1 cellular context compared by ENCODE assay signal in genomic region chr2:121346407-121346806, GRCh38.
TF ChIP-seq lines count a peak whose summit lies in the region.

No MANE protein-coding gene starts in this region.

TF ChIP-seq in HepG2, 621 proteins besides CTCF, POLR2A, EP300 and RAD21 (continued from another document):
- TF ChIP-seq, protein P1, sequence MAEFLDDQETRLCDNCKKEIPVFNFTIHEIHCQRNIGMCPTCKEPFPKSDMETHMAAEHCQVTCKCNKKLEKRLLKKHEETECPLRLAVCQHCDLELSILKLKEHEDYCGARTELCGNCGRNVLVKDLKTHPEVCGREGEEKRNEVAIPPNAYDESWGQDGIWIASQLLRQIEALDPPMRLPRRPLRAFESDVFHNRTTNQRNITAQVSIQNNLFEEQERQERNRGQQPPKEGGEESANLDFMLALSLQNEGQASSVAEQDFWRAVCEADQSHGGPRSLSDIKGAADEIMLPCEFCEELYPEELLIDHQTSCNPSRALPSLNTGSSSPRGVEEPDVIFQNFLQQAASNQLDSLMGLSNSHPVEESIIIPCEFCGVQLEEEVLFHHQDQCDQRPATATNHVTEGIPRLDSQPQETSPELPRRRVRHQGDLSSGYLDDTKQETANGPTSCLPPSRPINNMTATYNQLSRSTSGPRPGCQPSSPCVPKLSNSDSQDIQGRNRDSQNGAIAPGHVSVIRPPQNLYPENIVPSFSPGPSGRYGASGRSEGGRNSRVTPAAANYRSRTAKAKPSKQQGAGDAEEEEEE (CRISPR knock-in tag; IDR thresholded peaks at IDR 0.05; ENCODE audit: borderline replicate concordance): no peak
- no peak for TF ChIP-seq XRCC5 (optimal IDR thresholded peaks at IDR 0.05; ENCODE audit: low read length)
- TF ChIP-seq SAP130 (CRISPR knock-in tag; IDR thresholded peaks at IDR 0.05; ENCODE audit: low read depth): no peak
- no peak for TF ChIP-seq ZSCAN29 (CRISPR knock-in tag; conservative IDR thresholded peaks at IDR 0.05)
- no peak for TF ChIP-seq AKAP8 (CRISPR knock-in tag; IDR thresholded peaks at IDR 0.05)
- TF ChIP-seq ZKSCAN8 (CRISPR knock-in tag; IDR thresholded peaks at IDR 0.05; ENCODE audit: borderline replicate concordance): no peak
- TF ChIP-seq, protein P2, sequence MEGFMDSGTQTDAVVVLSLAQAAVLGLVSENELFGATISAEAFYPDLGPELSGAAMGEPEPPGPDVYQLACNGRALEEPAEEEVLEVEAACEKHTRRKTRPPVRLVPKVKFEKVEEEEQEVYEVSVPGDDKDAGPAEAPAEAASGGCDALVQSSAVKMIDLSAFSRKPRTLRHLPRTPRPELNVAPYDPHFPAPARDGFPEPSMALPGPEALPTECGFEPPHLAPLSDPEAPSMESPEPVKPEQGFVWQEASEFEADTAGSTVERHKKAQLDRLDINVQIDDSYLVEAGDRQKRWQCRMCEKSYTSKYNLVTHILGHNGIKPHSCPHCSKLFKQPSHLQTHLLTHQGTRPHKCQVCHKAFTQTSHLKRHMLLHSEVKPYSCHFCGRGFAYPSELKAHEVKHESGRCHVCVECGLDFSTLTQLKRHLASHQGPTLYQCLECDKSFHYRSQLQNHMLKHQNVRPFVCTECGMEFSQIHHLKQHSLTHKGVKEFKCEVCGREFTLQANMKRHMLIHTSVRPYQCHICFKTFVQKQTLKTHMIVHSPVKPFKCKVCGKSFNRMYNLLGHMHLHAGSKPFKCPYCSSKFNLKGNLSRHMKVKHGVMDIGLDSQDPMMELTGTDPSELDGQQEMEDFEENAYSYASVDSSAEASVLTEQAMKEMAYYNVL (CRISPR knock-in tag; IDR thresholded peaks at IDR 0.05; ENCODE audit: borderline replicate concordance): no peak
- TF ChIP-seq, protein P3, sequence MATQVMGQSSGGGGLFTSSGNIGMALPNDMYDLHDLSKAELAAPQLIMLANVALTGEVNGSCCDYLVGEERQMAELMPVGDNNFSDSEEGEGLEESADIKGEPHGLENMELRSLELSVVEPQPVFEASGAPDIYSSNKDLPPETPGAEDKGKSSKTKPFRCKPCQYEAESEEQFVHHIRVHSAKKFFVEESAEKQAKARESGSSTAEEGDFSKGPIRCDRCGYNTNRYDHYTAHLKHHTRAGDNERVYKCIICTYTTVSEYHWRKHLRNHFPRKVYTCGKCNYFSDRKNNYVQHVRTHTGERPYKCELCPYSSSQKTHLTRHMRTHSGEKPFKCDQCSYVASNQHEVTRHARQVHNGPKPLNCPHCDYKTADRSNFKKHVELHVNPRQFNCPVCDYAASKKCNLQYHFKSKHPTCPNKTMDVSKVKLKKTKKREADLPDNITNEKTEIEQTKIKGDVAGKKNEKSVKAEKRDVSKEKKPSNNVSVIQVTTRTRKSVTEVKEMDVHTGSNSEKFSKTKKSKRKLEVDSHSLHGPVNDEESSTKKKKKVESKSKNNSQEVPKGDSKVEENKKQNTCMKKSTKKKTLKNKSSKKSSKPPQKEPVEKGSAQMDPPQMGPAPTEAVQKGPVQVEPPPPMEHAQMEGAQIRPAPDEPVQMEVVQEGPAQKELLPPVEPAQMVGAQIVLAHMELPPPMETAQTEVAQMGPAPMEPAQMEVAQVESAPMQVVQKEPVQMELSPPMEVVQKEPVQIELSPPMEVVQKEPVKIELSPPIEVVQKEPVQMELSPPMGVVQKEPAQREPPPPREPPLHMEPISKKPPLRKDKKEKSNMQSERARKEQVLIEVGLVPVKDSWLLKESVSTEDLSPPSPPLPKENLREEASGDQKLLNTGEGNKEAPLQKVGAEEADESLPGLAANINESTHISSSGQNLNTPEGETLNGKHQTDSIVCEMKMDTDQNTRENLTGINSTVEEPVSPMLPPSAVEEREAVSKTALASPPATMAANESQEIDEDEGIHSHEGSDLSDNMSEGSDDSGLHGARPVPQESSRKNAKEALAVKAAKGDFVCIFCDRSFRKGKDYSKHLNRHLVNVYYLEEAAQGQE (IDR thresholded peaks at IDR 0.05; ENCODE audit: borderline replicate concordance in 1 of 2, low read depth in 1 of 2, low read length in 2 of 2): no peak
- no peak for TF ChIP-seq FOXK2 (IDR thresholded peaks at IDR 0.05)
- TF ChIP-seq TIGD3 (CRISPR knock-in tag; IDR thresholded peaks at IDR 0.05; ENCODE audit: borderline replicate concordance): no peak
- no peak for TF ChIP-seq ASH2L (IDR thresholded peaks at IDR 0.05; ENCODE audit: insufficient read length, low read depth, low read length)
- no peak for TF ChIP-seq ZNF549 (CRISPR knock-in tag; IDR thresholded peaks at IDR 0.05)
TF ChIP-seq in HepG2: peak in this region for 0.
